8 cellular contexts compared by ENCODE assay signal in genomic region chr14:67680121-67680602, GRCh38. TPM values are rescaled to one million over a fixed set of nuclear protein-coding genes. Genes with fewer than 3 reads are reported as not detected.
A peak's percentile ranks its signal among the peaks of the same experiment; 100 is the strongest.
DNase-seq lines count a peak whose midpoint lies in the region; ATAC-seq, FAIRE-seq and TF ChIP-seq lines count a peak whose summit lies in the region.

No MANE protein-coding gene starts in this region.

- H3K9me3 Mint-ChIP-seq in WTC11 = no peaks in the 10 kb centered on the region

- peaks cover 18 to 38% of the 10 kb centered on the region in 2 experiments for H3K4me1 ChIP-seq in K562 (replicated peaks in 1 of 2; ENCODE audit: control insufficient read depth in 2 of 2, insufficient read depth in 2 of 2, low read length in 2 of 2)

- in situ Hi-C loops in K562 (cut with MboI) = no loop called here

- peaks cover 33% of the 10 kb centered on the region for H3K79me2 ChIP-seq in K562 (ENCODE audit: control insufficient read depth, insufficient read depth, low read length)

- H3K4me3 Mint-ChIP-seq in WTC11 = no peak overlapping the region

- DNase-seq in Daoy (ENCODE audit: low read depth) (peak; percentile 63), K562 (ENCODE audit: extremely low read depth in 1 of 4, low spot score in 3 of 4) (peak; percentile 27 to 81 (median 54)), DMS 273 treated with DMSO at 0.1 percent for 48 hours (lab: John Stamatoyannopoulos, UW) (no peak), NCI-H2081 (lab: John Stamatoyannopoulos, UW) (no peak), NCI-H2196 treated with DMSO at 0.1 percent for 48 hours (lab: John Stamatoyannopoulos, UW; ENCODE audit: unreplicated experiment) (no peak), WTC11 (ENCODE audit: low spot score) (no peak)

- no peak overlapping the region for H3K27ac Mint-ChIP-seq in WTC11

- peaks cover 82% of the 10 kb centered on the region for H3K36me3 ChIP-seq in K562 (ENCODE audit: control insufficient read depth, insufficient read depth, low read length)

- H3K4me2 ChIP-seq in K562 (ENCODE audit: insufficient read depth, low read length) = peak overlapping the region; percentile 51

- BruUV-seq in K562 (replicated peaks; lab: Mats Ljungman, UMichigan) = no TSS peak

- H3K9me1 ChIP-seq in K562 (ENCODE audit: control insufficient read depth, insufficient read depth, low read length) = no peaks in the 10 kb centered on the region

- no peaks in the 10 kb centered on the region for H4K20me1 ChIP-seq in K562 (replicated peaks; ENCODE audit: control insufficient read depth, insufficient read depth, low read length)

- intact Hi-C loops in K562 (cut with micrococcal nuclease) = no loop called here

- no peaks in the 10 kb centered on the region for H3K27me3 Mint-ChIP-seq in WTC11 (ENCODE audit: low read depth)

- H2AFZ ChIP-seq in K562 (ENCODE audit: low read depth, low read length) = no peak overlapping the region

- TF ChIP-seq RAD21 in K562 (CRISPR knock-in tag; conservative IDR thresholded peaks at IDR 0.05 in 1 of 2, IDR thresholded peaks at IDR 0.05 in 1 of 2) = no peak

- no peak for TF ChIP-seq POLR2A in K562 (conservative IDR thresholded peaks at IDR 0.05)

- ATAC-seq in GM19455 (IDR thresholded peaks at IDR 0.05; ENCODE audit: unreplicated experiment) (peak; percentile 99), HG03439 (IDR thresholded peaks at IDR 0.05; ENCODE audit: unreplicated experiment) (peak; percentile 93), K562 (peak; percentile 94), WTC11 (no peak)

- peak; percentile 88 for TF ChIP-seq EP300 in K562 (IDR thresholded peaks at IDR 0.05; ENCODE audit: low read length)

- H3K4me1 Mint-ChIP-seq in WTC11 = peaks cover 7% of the 10 kb centered on the region

- 4% methylated on average over 3 of the region's 3 CpGs for WGBS in K562 (ENCODE audit: insufficient coverage, low coverage, missing lambda C conversion rate)

- H3K36me3 Mint-ChIP-seq in WTC11 = peaks cover 67% of the 10 kb centered on the region

- peak overlapping the region; percentile 82 for H3K27ac ChIP-seq in K562 (ENCODE audit: extremely low read depth, low read depth, low read length)

- CTCF ChIA-PET in K562 (lab: Yijun Ruan, JAX; ENCODE audit: low intra/inter-chr PET ratio) = no interaction called here
- CTCF ChIA-PET in WTC11 (lab: Charles Lee) = no interaction called here

- no peak overlapping the region for H3K4me3 ChIP-seq in K562

- FAIRE-seq in K562 (lab: Jason Lieb, UNC) = peak; percentile 95

- peak overlapping the region; percentile 26 to 48; a peak in 2 of 4 replicates for H3K9ac ChIP-seq in K562 (ENCODE audit: insufficient read depth in 1 of 2, low read depth in 2 of 2, low read length in 2 of 2)

- H3K27me3 ChIP-seq in K562 (ENCODE audit: control insufficient read depth in 2 of 2, insufficient read depth in 2 of 2, low read length in 2 of 2) = no peaks in the 10 kb centered on the region

- no peaks in the 10 kb centered on the region for H3K9me3 ChIP-seq in K562 (replicated peaks; ENCODE audit: control insufficient read depth, insufficient read depth, low read depth, low read length)

- TF ChIP-seq CTCF in K562 (IDR thresholded peaks at IDR 0.05 in 2 of 3, conservative IDR thresholded peaks at IDR 0.05 in 1 of 3; ENCODE audit: insufficient read depth in 2 of 3, low read depth in 1 of 3, low read length in 3 of 3) (no peak), WTC11 (IDR thresholded peaks at IDR 0.05) (no peak)

- POLR2A ChIA-PET in K562 (lab: Yijun Ruan, JAX) (interaction anchor here (0.7 to 1.8 kb wide), 6 partner anchors 10 to 306 kb away, joined by 3 to 6 read pairs (median 3); partner anchors contain the start of gene RDH11), WTC11 (lab: Charles Lee) (no interaction called here)

TF ChIP-seq in K562, 482 proteins besides CTCF, POLR2A, EP300 and RAD21 (continues in another document):
- TF ChIP-seq ZFP36 (IDR thresholded peaks at IDR 0.05; ENCODE audit: low read depth, low read length, partially characterized antibody) = no peak

TF ChIP-seq in WTC11, 78 proteins besides CTCF, POLR2A, EP300 and RAD21 (continues in another document):
- TF ChIP-seq SP1 (CRISPR knock-in tag; conservative IDR thresholded peaks at IDR 0.05) = no peak
- TF ChIP-seq ESRRA (CRISPR knock-in tag; IDR thresholded peaks at IDR 0.05; ENCODE audit: borderline replicate concordance) = no peak
- TF ChIP-seq ZNF121 (CRISPR knock-in tag; IDR thresholded peaks at IDR 0.05) = no peak
- no peak for TF ChIP-seq ZNF317 (CRISPR knock-in tag; IDR thresholded peaks at IDR 0.05; ENCODE audit: borderline replicate concordance, low read depth)

RNA-seq across cellular contexts. Expression of gene VTI1B, which starts 5.7 kb away (rescaled TPM):
- total RNA-seq in Daoy (2014; rRNA removed; shearing (Covaris generic)) = 52.6 and 55.9 TPM in 2 replicates
- 25.9 and 27.2 TPM in 2 replicates for total RNA-seq in K562 (2011; cell fraction: chromatin; rRNA removed; ENCODE audit: low replicate concordance)
- total RNA-seq in K562 (2011; cell fraction: nucleolus; rRNA removed) = 12.0 and 12.2 TPM in 2 replicates
- 19.9 and 28.7 TPM in 2 replicates for total RNA-seq in K562 (2011; cell fraction: nucleoplasm; rRNA removed)
- total RNA-seq in K562 (2014; rRNA removed) = 32.8 and 34.6 TPM in 2 replicates
- 54.0 and 62.1 TPM in 2 replicates for total RNA-seq in K562 (2014; rRNA removed; fragmentation: Illumina TruSeq; extraction: Trizol)
- 54.3 and 60.0 TPM in 2 replicates for total RNA-seq in K562 (2015; rRNA removed; fragmentation: Illumina TruSeq; extraction: Trizol)
- total RNA-seq in K562 (2021) = 69.1 and 70.7 TPM in 2 replicates
- 64.3 and 69.8 TPM in 2 replicates for polyA plus RNA-seq in K562 (2011; rRNA removed)
- 17.7 and 26.3 TPM in 2 replicates for polyA plus RNA-seq in K562 (2011; cell fraction: cytosol; rRNA removed)
- polyA plus RNA-seq in K562 (2011; cell fraction: nucleus; rRNA removed) = 19.2 and 24.4 TPM in 2 replicates
- polyA plus RNA-seq in K562 (2012) = 42.1 and 56.5 TPM in 2 replicates
- 46.3 and 50.1 TPM in 2 replicates for polyA plus RNA-seq in K562 (2014; fragmentation: Illumina TruSeq; extraction: Trizol)
- polyA plus RNA-seq in K562 (2014; fragmentation: Nextera tagmentation; extraction: Ambion mirVana) = 1 to 10 TPM; 7.8 to 8.5 TPM
- 34.1 and 39.2 TPM in 2 replicates for polyA plus RNA-seq in K562 (2014; rRNA removed)
- 49.5 and 51.2 TPM in 2 replicates for polyA minus RNA-seq in K562 (2011; rRNA and poly(A)+ RNA removed)
- polyA minus RNA-seq in K562 (2011; cell fraction: cytosol; rRNA and poly(A)+ RNA removed) = 23.7 and 30.0 TPM in 2 replicates
- 11.0 and 18.7 TPM in 2 replicates for polyA minus RNA-seq in K562 (2011; cell fraction: nucleus; rRNA and poly(A)+ RNA removed)
- 108 to 133 TPM (median 123 TPM) in 3 replicates for total RNA-seq in WTC11 (2021)

RNA-seq across cellular contexts. Expression of gene RDH11, which starts 15.4 kb away (rescaled TPM):
- total RNA-seq in Daoy (2014; rRNA removed; shearing (Covaris generic)) = 97.4 and 100 TPM in 2 replicates
- total RNA-seq in K562 (2011; cell fraction: chromatin; rRNA removed; ENCODE audit: low replicate concordance) = 121 and 156 TPM in 2 replicates
- 140 and 161 TPM in 2 replicates for total RNA-seq in K562 (2011; cell fraction: nucleolus; rRNA removed)
- total RNA-seq in K562 (2011; cell fraction: nucleoplasm; rRNA removed) = 154 and 165 TPM in 2 replicates
- 52.9 and 60.2 TPM in 2 replicates for total RNA-seq in K562 (2014; rRNA removed)
- total RNA-seq in K562 (2014; rRNA removed; fragmentation: Illumina TruSeq; extraction: Trizol) = 70.5 and 80.5 TPM in 2 replicates
- 51.7 and 54.3 TPM in 2 replicates for total RNA-seq in K562 (2015; rRNA removed; fragmentation: Illumina TruSeq; extraction: Trizol)
- total RNA-seq in K562 (2021) = 43.5 and 50.6 TPM in 2 replicates
- polyA plus RNA-seq in K562 (2011; rRNA removed) = 162 and 172 TPM in 2 replicates
- polyA plus RNA-seq in K562 (2011; cell fraction: cytosol; rRNA removed) = 68.0 and 106 TPM in 2 replicates
- 84.5 and 118 TPM in 2 replicates for polyA plus RNA-seq in K562 (2011; cell fraction: nucleus; rRNA removed)
- 40.9 and 52.4 TPM in 2 replicates for polyA plus RNA-seq in K562 (2012)
- polyA plus RNA-seq in K562 (2014; fragmentation: Illumina TruSeq; extraction: Trizol) = 72.3 and 78.6 TPM in 2 replicates
- polyA plus RNA-seq in K562 (2014; fragmentation: Nextera tagmentation; extraction: Ambion mirVana) = 100 to 1,000 TPM; 101 to 116 TPM
- 65.5 and 77.0 TPM in 2 replicates for polyA plus RNA-seq in K562 (2014; rRNA removed)
- 125 and 131 TPM in 2 replicates for polyA minus RNA-seq in K562 (2011; rRNA and poly(A)+ RNA removed)
- 82.0 and 107 TPM in 2 replicates for polyA minus RNA-seq in K562 (2011; cell fraction: cytosol; rRNA and poly(A)+ RNA removed)
- 38.6 and 73.9 TPM in 2 replicates for polyA minus RNA-seq in K562 (2011; cell fraction: nucleus; rRNA and poly(A)+ RNA removed)
- total RNA-seq in WTC11 (2021) = 103 to 114 TPM (median 110 TPM) in 3 replicates

RNA-seq across cellular contexts. Expression of gene RDH12, which starts 21.5 kb away (rescaled TPM):
- 0.06 TPM in 1 of 2 replicates, not detected in the other for total RNA-seq in Daoy (2014; rRNA removed; shearing (Covaris generic))
- not detected in 2 replicates for total RNA-seq in K562 (2011; cell fraction: chromatin; rRNA removed; ENCODE audit: low replicate concordance)
- not detected in 2 replicates for total RNA-seq in K562 (2011; cell fraction: nucleolus; rRNA removed)
- total RNA-seq in K562 (2011; cell fraction: nucleoplasm; rRNA removed) = not detected in 2 replicates
- total RNA-seq in K562 (2014; rRNA removed) = 0.05 and 0.08 TPM in 2 replicates
- not detected in 2 replicates for total RNA-seq in K562 (2014; rRNA removed; fragmentation: Illumina TruSeq; extraction: Trizol)
- total RNA-seq in K562 (2015; rRNA removed; fragmentation: Illumina TruSeq; extraction: Trizol) = not detected in 2 replicates
- total RNA-seq in K562 (2021) = 0.29 TPM in 1 of 2 replicates, not detected in the other
- 0.08 TPM in 1 of 2 replicates, not detected in the other for polyA plus RNA-seq in K562 (2011; rRNA removed)
- polyA plus RNA-seq in K562 (2011; cell fraction: cytosol; rRNA removed) = 0.06 and 0.09 TPM in 2 replicates
- not detected in 2 replicates for polyA plus RNA-seq in K562 (2011; cell fraction: nucleus; rRNA removed)
- polyA plus RNA-seq in K562 (2012) = 0.04 and 0.29 TPM in 2 replicates
- 0.07 TPM in 1 of 2 replicates, not detected in the other for polyA plus RNA-seq in K562 (2014; fragmentation: Illumina TruSeq; extraction: Trizol)
- polyA plus RNA-seq in K562 (2014; fragmentation: Nextera tagmentation; extraction: Ambion mirVana) = under 1 TPM; 0.03 to 0.18 TPM
- 0.04 and 0.22 TPM in 2 replicates for polyA plus RNA-seq in K562 (2014; rRNA removed)
- polyA minus RNA-seq in K562 (2011; rRNA and poly(A)+ RNA removed) = not detected in 2 replicates
- polyA minus RNA-seq in K562 (2011; cell fraction: cytosol; rRNA and poly(A)+ RNA removed) = not detected in 2 replicates
- not detected in 2 replicates for polyA minus RNA-seq in K562 (2011; cell fraction: nucleus; rRNA and poly(A)+ RNA removed)
- 0.55 to 0.77 TPM (median 0.66 TPM) in 3 replicates for total RNA-seq in WTC11 (2021)

Comparison
In these comparisons a context has a peak if more than half of its experiments do, and no peak if none do; other contexts are left out.
1. DNase-seq: peak in Daoy (single experiment) and K562 (4 of 4); none in DMS 273 treated with DMSO at 0.1 percent for 48 hours (single experiment), NCI-H2081 (0 of 2), NCI-H2196 treated with DMSO at 0.1 percent for 48 hours (single experiment) and WTC11 (single experiment).